ENCODE assay signal across 22 cellular contexts in the genomic region with DNA sequence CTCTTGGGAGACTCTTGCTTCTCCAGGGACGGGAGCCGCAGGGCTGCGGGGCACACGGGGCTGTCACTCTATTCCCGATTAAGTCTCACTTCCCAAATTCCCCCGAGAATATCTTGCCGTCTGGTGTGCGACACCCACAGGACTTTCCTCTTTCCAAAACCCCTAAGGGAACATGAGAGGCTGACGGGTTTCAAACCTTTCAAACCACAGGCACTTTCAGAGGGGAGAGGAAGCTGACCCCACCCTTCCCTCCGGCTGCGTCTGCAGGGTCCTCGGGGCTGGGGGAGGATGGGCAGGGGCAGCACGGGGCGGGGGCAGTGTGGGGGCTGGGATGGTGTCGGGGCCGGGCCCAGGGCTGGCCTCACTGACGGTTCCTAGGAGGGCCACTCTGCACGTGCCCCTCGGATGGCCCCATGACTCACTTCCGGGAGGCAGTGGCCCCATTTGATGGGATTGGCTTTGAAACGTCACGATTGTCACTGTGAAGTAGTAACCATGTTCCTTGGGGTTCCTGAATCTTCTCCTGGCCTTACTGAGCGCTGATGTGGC. TPM values are rescaled to one million over a fixed set of nuclear protein-coding genes. Genes with fewer than 3 reads are reported as not detected.
DNase-seq lines count a peak whose midpoint lies in the region; ATAC-seq and TF ChIP-seq lines count a peak whose summit lies in the region.
"Had no signal": no experiment of that assay in that cellular context is flagged by ENCODE, and none has a peak within 500 bp of the region (broad histone marks: within the 10 kb centered on the region; RNA-seq: fewer than 3 reads in every experiment).

No MANE protein-coding gene starts in this region.

- peak overlapping the region in 4 of 6 donors; percentile 31 to 75 (median 61) for H3K27ac Mint-ChIP-seq in immature natural killer cell
- no peak overlapping the region for H3K27ac Mint-ChIP-seq in activated T-helper 1 cell treated with anti-CD3 and anti-CD28 coated beads, Interleukin-12 subunit alpha, Interleukin-12 subunit beta, Interleukin-2, Interleukin-4 antibody, amounts not matched to agents 30 ng/mL and 10 ng/mL and 1 ng/mL, durations not matched to agents 14 hours and 24 hours and 36 hours
- H3K27ac Mint-ChIP-seq: CD4-positive, alpha-beta T cell; naive B cell; stimulated activated memory B cell treated with anti-CD40 and anti-IgM and Interleukin-4, amounts not matched to agents 10 μg/mL and 1 μg/mL and 100 μg/mL, for 72 hours had no signal

- TF ChIP-seq POLR2A in IMR-90 (IDR thresholded peaks at IDR 0.05; ENCODE audit: low read depth, low read length): no peak

- H3K9me1 ChIP-seq in IMR-90 (ENCODE audit: insufficient read depth, low read length): no peaks in the 10 kb centered on the region

- peaks cover 15 to 23% of the 10 kb centered on the region in 2 donors for H3K4me1 Mint-ChIP-seq in immature natural killer cell
- H3K4me1 Mint-ChIP-seq in activated T-helper 1 cell treated with anti-CD3 and anti-CD28 coated beads, Interleukin-12 subunit alpha, Interleukin-12 subunit beta, Interleukin-2, Interleukin-4 antibody, amounts not matched to agents 30 ng/mL and 10 ng/mL and 1 ng/mL, durations not matched to agents 14 hours and 24 hours and 36 hours (ENCODE audit: low read depth): no peaks in the 10 kb centered on the region

- H3K23ac ChIP-seq in IMR-90 (ENCODE audit: low read depth, low read length): no peak overlapping the region

- no peak overlapping the region for H3K18ac ChIP-seq in IMR-90 (ENCODE audit: low read depth, low read length)

- BruUV-seq in IMR-90 (replicated peaks; lab: Mats Ljungman, UMichigan): no TSS peak

- H3K79me1 ChIP-seq in IMR-90 (ENCODE audit: low read depth in 1 of 2, low read length in 2 of 2): no peaks in the 10 kb centered on the region

- no peak overlapping the region for H2BK5ac ChIP-seq in IMR-90 (ENCODE audit: low read depth, low read length, poor library complexity, severe bottlenecking)

- H2BK20ac ChIP-seq in IMR-90 (ENCODE audit: low read depth, low read length): no peak overlapping the region

- WGBS in IMR-90 (ENCODE audit: extremely low coverage in 2 of 2, insufficient read length in 1 of 2), 2 experiments: 52% methylated on average over 12 of the region's 23 CpGs; no CpG with 5 or more reads in 1 of the 2 experiments

- H2BK120ac ChIP-seq in IMR-90 (ENCODE audit: low read depth, low read length): no peak overlapping the region

- H3K27me3 ChIP-seq in IMR-90 (ENCODE audit: control insufficient read depth, insufficient read depth, low read length): peaks cover 5% of the 10 kb centered on the region; the same call in 1 of the 2 replicates

- H4K5ac ChIP-seq in IMR-90 (ENCODE audit: low read depth, low read length): no peak overlapping the region

- peaks cover 0 to 3% (median 0%) of the 10 kb centered on the region in 3 donors for H3K27me3 Mint-ChIP-seq in immature natural killer cell (ENCODE audit: low read depth in 3 of 3)
- peaks cover 1% of the 10 kb centered on the region for H3K27me3 Mint-ChIP-seq in activated T-helper 1 cell treated with anti-CD3 and anti-CD28 coated beads, Interleukin-12 subunit alpha, Interleukin-12 subunit beta, Interleukin-2, Interleukin-4 antibody, amounts not matched to agents 30 ng/mL and 10 ng/mL and 1 ng/mL, durations not matched to agents 14 hours and 24 hours and 36 hours (ENCODE audit: insufficient read depth)

- no peak overlapping the region for H2BK15ac ChIP-seq in IMR-90 (ENCODE audit: low read depth, low read length)

- no peak overlapping the region for H4K8ac ChIP-seq in IMR-90 (ENCODE audit: low read depth in 2 of 2, low read length in 2 of 2)

- H3K9me3 ChIP-seq in IMR-90 (ENCODE audit: control insufficient read depth, insufficient read depth, low read length): no peaks in the 10 kb centered on the region
- H3K9me3 ChIP-seq: lower lobe of right lung, prostate gland, SJSA1, spleen had no signal

- no peak overlapping the region for H2AFZ ChIP-seq in IMR-90 (replicated peaks; ENCODE audit: low read length, poor library complexity)

- H3K4ac ChIP-seq in IMR-90 (ENCODE audit: low read depth, low read length): no peak overlapping the region

- H3K9ac ChIP-seq in IMR-90 (ENCODE audit: low read depth, low read length): no peak overlapping the region

- CTCF ChIA-PET in IMR-90 (lab: Yijun Ruan, JAX): no interaction called here
- CTCF ChIA-PET in RWPE1 (lab: Yijun Ruan, JAX): no interaction called here
- CTCF ChIA-PET in GM10248 (lab: Yijun Ruan, JAX): interaction anchor here (1.1 kb wide), 1 partner anchor 169 kb away, joined by 4 read pairs; no protein-coding TSS in a partner anchor

- no peak overlapping the region for H3K56ac ChIP-seq in IMR-90 (ENCODE audit: extremely low read depth, insufficient read depth, low read length)

- H4K20me1 ChIP-seq in IMR-90 (ENCODE audit: insufficient read depth, low read length): no peaks in the 10 kb centered on the region

- no peak overlapping the region for H3K4me2 ChIP-seq in IMR-90 (ENCODE audit: low read depth, low read length)

- intact Hi-C loops in IMR-90 (cut with micrococcal nuclease): no loop called here
- intact Hi-C loops in activated T-helper 1 cell treated with anti-CD3 and anti-CD28 coated beads, Interleukin-12 subunit alpha, Interleukin-12 subunit beta, Interleukin-2, Interleukin-4 antibody, amounts not matched to agents 30 ng/mL and 10 ng/mL and 1 ng/mL, durations not matched to agents 14 hours and 24 hours and 36 hours (cut with micrococcal nuclease): no loop called here

- POLR2A ChIA-PET in IMR-90 (lab: Charles Lee; ENCODE audit: unreplicated experiment): no interaction called here
- POLR2A ChIA-PET in RWPE1 (lab: Yijun Ruan, JAX; ENCODE audit: low non-redundant PET): no interaction called here
- POLR2A ChIA-PET in GM10248 (lab: Yijun Ruan, JAX): no interaction called here

- H3K27ac ChIP-seq in IMR-90 (ENCODE audit: insufficient read depth, low read length) (no peak overlapping the region), RWPE1 (peak overlapping the region; percentile 5; the same call in 1 of the 2 replicates)
- H3K27ac ChIP-seq: coronary artery, lower lobe of right lung, prostate gland, SJSA1, spleen had no signal

- no peak for ATAC-seq in IMR-90 (ENCODE audit: low read depth)
- ATAC-seq: stimulated activated memory B cell treated with anti-CD40 and anti-IgM and Interleukin-4, amounts not matched to agents 10 μg/mL and 1 μg/mL and 100 μg/mL, for 72 hours had no signal

- no peak overlapping the region for H2AK9ac ChIP-seq in IMR-90 (replicated peaks; ENCODE audit: low read depth, low read length, poor library complexity)

- dilution Hi-C loops in IMR-90 (cut with HindIII; ENCODE audit: low sequenced_read_pairs, unreplicated experiment): no loop called here

- peak overlapping the region in 4 of 5 donors; percentile 35 to 57 (median 44) for H3K4me3 Mint-ChIP-seq in immature natural killer cell
- no peak overlapping the region for H3K4me3 Mint-ChIP-seq in activated T-helper 1 cell treated with anti-CD3 and anti-CD28 coated beads, Interleukin-12 subunit alpha, Interleukin-12 subunit beta, Interleukin-2, Interleukin-4 antibody, amounts not matched to agents 30 ng/mL and 10 ng/mL and 1 ng/mL, durations not matched to agents 14 hours and 24 hours and 36 hours
- H3K4me3 Mint-ChIP-seq: CD4-positive, alpha-beta T cell; stimulated activated memory B cell treated with anti-CD40 and anti-IgM and Interleukin-4, amounts not matched to agents 10 μg/mL and 1 μg/mL and 100 μg/mL, for 72 hours had no signal

- H3K4me3 ChIP-seq in IMR-90 (ENCODE audit: insufficient read depth, low read depth, low read length): no peak overlapping the region
- H3K4me3 ChIP-seq: coronary artery, lower lobe of right lung, prostate gland, SJSA1, spleen had no signal

- H3K14ac ChIP-seq in IMR-90 (replicated peaks; ENCODE audit: low read depth, low read length): no peak overlapping the region

- H3K36me3 ChIP-seq in IMR-90 (ENCODE audit: control insufficient read depth, insufficient read depth, low read length): no peaks in the 10 kb centered on the region
- H3K36me3 ChIP-seq: lower lobe of right lung, prostate gland, SJSA1, spleen had no signal

- no peaks in the 10 kb centered on the region for H3K36me3 Mint-ChIP-seq in immature natural killer cell
- no peaks in the 10 kb centered on the region for H3K36me3 Mint-ChIP-seq in activated T-helper 1 cell treated with anti-CD3 and anti-CD28 coated beads, Interleukin-12 subunit alpha, Interleukin-12 subunit beta, Interleukin-2, Interleukin-4 antibody, amounts not matched to agents 30 ng/mL and 10 ng/mL and 1 ng/mL, durations not matched to agents 14 hours and 24 hours and 36 hours (ENCODE audit: low read depth)
- H3K36me3 Mint-ChIP-seq: naive B cell; stimulated activated memory B cell treated with anti-CD40 and anti-IgM and Interleukin-4, amounts not matched to agents 10 μg/mL and 1 μg/mL and 100 μg/mL, for 72 hours had no signal

- H3K9me3 Mint-ChIP-seq in immature natural killer cell: no peaks in the 10 kb centered on the region
- no peaks in the 10 kb centered on the region for H3K9me3 Mint-ChIP-seq in activated T-helper 1 cell treated with anti-CD3 and anti-CD28 coated beads, Interleukin-12 subunit alpha, Interleukin-12 subunit beta, Interleukin-2, Interleukin-4 antibody, amounts not matched to agents 30 ng/mL and 10 ng/mL and 1 ng/mL, durations not matched to agents 14 hours and 24 hours and 36 hours
- H3K9me3 Mint-ChIP-seq: CD4-positive, alpha-beta T cell; naive B cell; stimulated activated memory B cell treated with anti-CD40 and anti-IgM and Interleukin-4, amounts not matched to agents 10 μg/mL and 1 μg/mL and 100 μg/mL, for 72 hours had no signal

- H2AK5ac ChIP-seq in IMR-90 (ENCODE audit: low read depth, low read length): no peak overlapping the region

- no peak for TF ChIP-seq RAD21 in IMR-90 (IDR thresholded peaks at IDR 0.05; ENCODE audit: low read length)

- no peak for TF ChIP-seq CTCF in IMR-90 (conservative IDR thresholded peaks at IDR 0.05; ENCODE audit: low read depth, low read length)
- TF ChIP-seq CTCF in RWPE1 (conservative IDR thresholded peaks at IDR 0.05; ENCODE audit: low read depth): no peak
- TF ChIP-seq CTCF in GM10248 (IDR thresholded peaks at IDR 0.05; ENCODE audit: control extremely low read depth, extremely low read depth, low read depth, missing control alignments): no peak

- H3K4me1 ChIP-seq in IMR-90 (ENCODE audit: control insufficient read depth, insufficient read depth, low read length): no peaks in the 10 kb centered on the region
- H3K4me1 ChIP-seq: prostate gland, SJSA1 had no signal

- H4K91ac ChIP-seq in IMR-90 (ENCODE audit: insufficient read depth, low read depth, low read length): no peak overlapping the region

- in situ Hi-C loops in IMR-90 (cut with MboI; ENCODE audit: low sequenced_read_pairs): no loop called here

- DNase-seq in NCI-H82 (lab: John Stamatoyannopoulos, UW) (peak; percentile 16), NCI-H82 treated with DMSO at 0.1 percent for 48 hours (lab: John Stamatoyannopoulos, UW; ENCODE audit: unreplicated experiment) (no peak), IMR-90 (no peak), RWPE1 (ENCODE audit: low spot score) (no peak), immature natural killer cell (peak in 2 of 3 donors; percentile 18 to 22), GM10248 (ENCODE audit: extremely low spot score) (no peak), NCI-H1417 treated with DMSO at 0.1 percent for 48 hours (lab: John Stamatoyannopoulos, UW) (no peak)
- DNase-seq in activated T-helper 1 cell treated with anti-CD3 and anti-CD28 coated beads, Interleukin-12 subunit alpha, Interleukin-12 subunit beta, Interleukin-2, Interleukin-4 antibody, amounts not matched to agents 30 ng/mL and 10 ng/mL and 1 ng/mL, durations not matched to agents 14 hours and 24 hours and 36 hours (ENCODE audit: low spot score): no peak
- DNase-seq: 8988T; CD4-positive, alpha-beta T cell; erythroblast; KBM-7; lower lobe of right lung; naive B cell; NCI-H1105 treated with DMSO at 0.1 percent for 48 hours; NCI-H226; spleen; T1000 had no signal

RNA-seq across cellular contexts. Expression of a gene that starts 38.2 kb away (rescaled TPM):
- total RNA-seq in IMR-90 (2012; rRNA removed): 0.56 and 0.72 TPM in 2 replicates
- polyA plus RNA-seq in IMR-90 (2012; rRNA removed) (1.3 and 1.5 TPM in 2 replicates), immature natural killer cell (1 to 10 TPM in 2 of 3 donors, under 1 TPM in 1; 0.66 to 1.7 (median 1.5) TPM)
- 1.0 and 1.8 TPM in 2 replicates for polyA plus RNA-seq in IMR-90 (2012; cell fraction: cytosol; rRNA removed)
- polyA plus RNA-seq in IMR-90 (2012; cell fraction: nucleus; rRNA removed; ENCODE audit: low replicate concordance): 2.0 and 2.3 TPM in 2 replicates
- total RNA-seq in activated T-helper 1 cell treated with anti-CD3 and anti-CD28 coated beads, Interleukin-12 subunit alpha, Interleukin-12 subunit beta, Interleukin-2, Interleukin-4 antibody, amounts not matched to agents 30 ng/mL and 10 ng/mL and 1 ng/mL, durations not matched to agents 14 hours and 24 hours and 36 hours: 2.3 and 3.0 TPM in 2 replicates

RNA-seq across cellular contexts. Expression of a gene that starts 43.0 kb away (rescaled TPM):
- total RNA-seq in IMR-90 (2012; rRNA removed): 47.5 and 50.8 TPM in 2 replicates
- polyA plus RNA-seq in IMR-90 (2012; rRNA removed) (34.0 and 35.1 TPM in 2 replicates), immature natural killer cell (10 to 100 TPM; 22.6 to 43.9 (median 34.0) TPM)
- polyA plus RNA-seq in IMR-90 (2012; cell fraction: cytosol; rRNA removed): 15.1 and 18.7 TPM in 2 replicates
- polyA plus RNA-seq in IMR-90 (2012; cell fraction: nucleus; rRNA removed; ENCODE audit: low replicate concordance): 108 and 144 TPM in 2 replicates
- total RNA-seq in activated T-helper 1 cell treated with anti-CD3 and anti-CD28 coated beads, Interleukin-12 subunit alpha, Interleukin-12 subunit beta, Interleukin-2, Interleukin-4 antibody, amounts not matched to agents 30 ng/mL and 10 ng/mL and 1 ng/mL, durations not matched to agents 14 hours and 24 hours and 36 hours: 59.6 and 62.0 TPM in 2 replicates

Comparison
In these comparisons a context has a peak if more than half of its experiments do, and no peak if none do; other contexts are left out.
1. DNase-seq: peak in NCI-H82 (single experiment) and immature natural killer cell (2 of 3); none in NCI-H82 treated with DMSO at 0.1 percent for 48 hours (single experiment), IMR-90 (single experiment), RWPE1 (single experiment), GM10248 (single experiment), activated T-helper 1 cell treated with anti-CD3 and anti-CD28 coated beads, Interleukin-12 subunit alpha, Interleukin-12 subunit beta, Interleukin-2, Interleukin-4 antibody, amounts not matched to agents 30 ng/mL and 10 ng/mL and 1 ng/mL, durations not matched to agents 14 hours and 24 hours and 36 hours (single experiment) and NCI-H1417 treated with DMSO at 0.1 percent for 48 hours (single experiment).